Comparison of ENCODE assay signal across 9 cellular contexts in genomic region chr2:96636772-96637171, GRCh38. TPM values are rescaled to one million over a fixed set of nuclear protein-coding genes. Genes with fewer than 3 reads are reported as not detected.
DNase-seq lines count a peak whose midpoint lies in the region; ATAC-seq, FAIRE-seq and TF ChIP-seq lines count a peak whose summit lies in the region.
"Had no signal": no experiment of that assay in that cellular context is flagged by ENCODE, and none has a peak within 500 bp of the region (broad histone marks: within the 10 kb centered on the region; RNA-seq: fewer than 3 reads in every experiment).

No MANE protein-coding gene starts in this region.

- H2AK5ac ChIP-seq in H1 (ENCODE audit: low read depth, low read length) = no peak overlapping the region

- POLR2A ChIA-PET in CD4-positive, alpha-beta T cell (lab: Charles Lee) = interaction anchor here (0.8 to 2.3 kb wide), 5 partner anchors 10 to 326 kb away, joined by 3 to 19 read pairs (median 8); partner anchors contain the start of gene CNNM3
- POLR2A ChIA-PET in OCI-LY7 (lab: Charles Lee) = interaction anchor here (0.9 to 2.6 kb wide), 3 partner anchors 17 to 126 kb away, joined by 3 to 6 read pairs (median 4); no protein-coding TSS in a partner anchor
- POLR2A ChIA-PET in H1 (lab: Charles Lee; ENCODE audit: partially characterized antibody) = interaction anchor here (0.6 to 1.9 kb wide), 3 partner anchors 13 to 35 kb away, joined by 3 to 7 read pairs (median 7); no protein-coding TSS in a partner anchor

- TF ChIP-seq POLR2A in H1 (IDR thresholded peaks at IDR 0.05; ENCODE audit: control extremely low read depth in 1 of 2, low read depth in 2 of 2, low read length in 2 of 2) = no peak

- no peak overlapping the region for H2AFZ ChIP-seq in OCI-LY7 (ENCODE audit: low read length)
- H2AFZ ChIP-seq in H1 (ENCODE audit: low read length) = no peak overlapping the region

- H2BK120ac ChIP-seq in H1 (replicated peaks; ENCODE audit: low read depth, low read length) = no peak overlapping the region

- no peak overlapping the region for H3K18ac ChIP-seq in H1 (ENCODE audit: extremely low read depth, low read length)

- H2BK20ac ChIP-seq in H1 (ENCODE audit: low read length) = no peak overlapping the region

- peaks cover 8% of the 10 kb centered on the region; the same call in 1 of the 2 replicates for H3K23me2 ChIP-seq in H1 (ENCODE audit: low read depth, low read length)

- no peak overlapping the region for H4K5ac ChIP-seq in H1 (ENCODE audit: insufficient read length, low read depth, low read length)

- no peak overlapping the region for H4K91ac ChIP-seq in H1 (replicated peaks; ENCODE audit: insufficient read length, low read length)

- H3K36me3 ChIP-seq in OCI-LY7 (ENCODE audit: insufficient read depth, low read length) (peaks cover 42% of the 10 kb centered on the region), H1 (ENCODE audit: control insufficient read depth in 2 of 4, insufficient read depth in 4 of 4, low read length in 3 of 4) (peaks cover 0 to 16% (median 0%) of the 10 kb centered on the region in 4 experiments; a peak in 2 of 8 replicates)

- H2BK5ac ChIP-seq in H1 (ENCODE audit: low read depth, low read length) = no peak overlapping the region

- FAIRE-seq in H1 (lab: Jason Lieb, UNC) = no peak

- no TSS peak for BruUV-seq in OCI-LY7 (replicated peaks; lab: Mats Ljungman, UMichigan)

- no peak for TF ChIP-seq EP300 in H1 (IDR thresholded peaks at IDR 0.05; ENCODE audit: borderline replicate concordance in 1 of 2, low read depth in 2 of 2, low read length in 2 of 2)

- H3K27me3 ChIP-seq in CD4-positive, alpha-beta T cell (ENCODE audit: control insufficient read depth, insufficient read depth, low read length) = no peaks in the 10 kb centered on the region
- H3K27me3 ChIP-seq in H1 (replicated peaks in 1 of 4; ENCODE audit: control insufficient read depth in 3 of 4, extremely low read depth in 1 of 4, insufficient read depth in 3 of 4, low read length in 3 of 4) = no peaks in the 10 kb centered on the region

- no peak for TF ChIP-seq CTCF in CD4-positive, alpha-beta T cell (IDR thresholded peaks at IDR 0.05)
- TF ChIP-seq CTCF in OCI-LY7 (conservative IDR thresholded peaks at IDR 0.05; ENCODE audit: low read length) (no peak), H1 (IDR thresholded peaks at IDR 0.05; ENCODE audit: control extremely low read depth in 1 of 3, insufficient read depth in 1 of 3, low read depth in 1 of 3, low read length in 3 of 3) (no peak), nephron progenitor cell (IDR thresholded peaks at IDR 0.05) (no peak)

- H3K14ac ChIP-seq in H1 (ENCODE audit: insufficient read length) = no peak overlapping the region

- CTCF ChIA-PET in CD4-positive, alpha-beta T cell (lab: Charles Lee) = interaction anchor here (2.7 kb wide), 1 partner anchor 124 kb away, joined by 12 read pairs; the partner anchor contains the start of gene CNNM4
- CTCF ChIA-PET in OCI-LY7 (lab: Charles Lee; ENCODE audit: unreplicated experiment) (no interaction called here), H1 (lab: Charles Lee; ENCODE audit: partially characterized antibody) (interaction anchor here (0.9 to 1.8 kb wide), 3 partner anchors 11 to 334 kb away, joined by 3 read pairs; no protein-coding TSS in a partner anchor)

- H3K79me2 ChIP-seq in OCI-LY7 (ENCODE audit: insufficient read depth, low read depth, low read length) = peaks cover 29% of the 10 kb centered on the region
- H3K79me2 ChIP-seq in H1 (ENCODE audit: control insufficient read depth in 1 of 2, insufficient read depth in 2 of 2, low read length in 2 of 2) = peaks cover 0 to 28% of the 10 kb centered on the region in 2 experiments; a peak in 2 of 4 replicates

- TF ChIP-seq RAD21 in H1 (IDR thresholded peaks at IDR 0.05 in 1 of 2, conservative IDR thresholded peaks at IDR 0.05 in 1 of 2; ENCODE audit: low read depth in 2 of 2, low read length in 2 of 2) = no peak

- no peak overlapping the region for H3K56ac ChIP-seq in H1 (replicated peaks; ENCODE audit: insufficient read length, low read depth, low read length)

- peak overlapping the region; percentile 99 for H3K4me3 Mint-ChIP-seq in CD4-positive, alpha-beta T cell
- peak overlapping the region; percentile 94 for H3K4me3 Mint-ChIP-seq in nephron progenitor cell

- peaks cover 43% of the 10 kb centered on the region for H3K36me3 Mint-ChIP-seq in CD4-positive, alpha-beta T cell (ENCODE audit: low read depth)
- H3K36me3 Mint-ChIP-seq in nephron progenitor cell (ENCODE audit: low read depth) = peaks cover 19% of the 10 kb centered on the region

- H3K9me3 ChIP-seq in CD4-positive, alpha-beta T cell (ENCODE audit: control insufficient read depth, low read length) = no peaks in the 10 kb centered on the region
- no peaks in the 10 kb centered on the region for H3K9me3 ChIP-seq in OCI-LY7 (ENCODE audit: low read length)
- H3K9me3 ChIP-seq in H1 (ENCODE audit: insufficient read depth in 2 of 2, low read depth in 1 of 2, low read length in 1 of 2) = no peaks in the 10 kb centered on the region

- no peak overlapping the region; a peak in 1 of 7 replicates for H3K9ac ChIP-seq in H1 (replicated peaks in 1 of 4; ENCODE audit: extremely low read depth in 1 of 4, low read depth in 3 of 4, low read length in 3 of 4)

- 89% methylated on average over 10 of the region's 10 CpGs; no CpG with 5 or more reads in 1 of the 2 experiments for WGBS in H1 (ENCODE audit: extremely low coverage in 1 of 2, insufficient coverage in 1 of 2, insufficient read length in 1 of 2, insufficient replicate concordance in 2 of 2, low coverage in 1 of 2, low lambda C conversion rate in 2 of 2, missing lambda C conversion rate in 1 of 2), 2 experiments

- H3K9me2 ChIP-seq in OCI-LY7 (ENCODE audit: insufficient read depth, low read length) = no peaks in the 10 kb centered on the region

- H3K4me1 Mint-ChIP-seq in CD4-positive, alpha-beta T cell (ENCODE audit: low read depth) = peaks cover 45% of the 10 kb centered on the region
- H3K4me1 Mint-ChIP-seq in nephron progenitor cell = peaks cover 38% of the 10 kb centered on the region

- no peak for DNase-seq in CD4-positive, alpha-beta T cell
- DNase-seq in OCI-LY7 (ENCODE audit: low spot score) = no peak
- no peak for DNase-seq in H1 (ENCODE audit: low read depth in 1 of 2, low spot score in 2 of 2)
- no peak for DNase-seq in nephron progenitor cell
- no peak for DNase-seq in NCI-H774 (lab: John Stamatoyannopoulos, UW)
- DNase-seq in NK-92 treated with Interleukin-12 subunit alpha and Interleukin-12 subunit beta, amount 100 ng/mL, for 24 hours (lab: John Stamatoyannopoulos, UW) = no peak
- DNase-seq in NCI-H748 (lab: John Stamatoyannopoulos, UW; ENCODE audit: unreplicated experiment) = no peak

- intact Hi-C loops in CD4-positive, alpha-beta T cell (cut with DNase I, micrococcal nuclease) = loop anchor here (1.0 to 10.0 kb wide), 7 partner anchors 99 to 1361 kb away; partner anchors contain the start of genes ACTR1B (in 1 of the 2), ARID5A (in 1 of the 2), C2orf92 (in 1 of the 2) and CNNM4 (in 1 of the 2)
- intact Hi-C loops in OCI-LY7 (cut with micrococcal nuclease; ENCODE audit: unreplicated experiment) = loop anchor here (5.0 kb wide), 2 partner anchors 126 to 221 kb away; partner anchors contain the start of genes ANKRD39 and CNNM4

- H3K4me2 ChIP-seq in OCI-LY7 (ENCODE audit: low read length) (peak overlapping the region; percentile 98), H1 (ENCODE audit: insufficient read depth in 1 of 2, low read depth in 2 of 2, low read length in 2 of 2) (peak overlapping the region; percentile 78 to 86)

- no peak overlapping the region for H2BK12ac ChIP-seq in H1 (ENCODE audit: low read depth, low read length)

- peak overlapping the region; percentile 96 for H3K27ac Mint-ChIP-seq in CD4-positive, alpha-beta T cell
- H3K27ac Mint-ChIP-seq in nephron progenitor cell = no peak overlapping the region

- H4K8ac ChIP-seq in H1 (ENCODE audit: extremely low read depth, insufficient read depth, low read length) = no peak overlapping the region

- H3K4ac ChIP-seq in H1 (replicated peaks; ENCODE audit: insufficient read length, low read depth, low read length) = no peak overlapping the region

- peaks cover 31% of the 10 kb centered on the region for H3K4me1 ChIP-seq in OCI-LY7 (ENCODE audit: insufficient read depth, low read length, poor library complexity, severe bottlenecking)
- H3K4me1 ChIP-seq in H1 (replicated peaks in 1 of 4; ENCODE audit: control insufficient read depth in 3 of 4, insufficient read depth in 4 of 4, low read length in 3 of 4) = peaks cover 0 to 2% (median 0%) of the 10 kb centered on the region in 4 experiments; a peak in 2 of 7 replicates

- H3K27me3 Mint-ChIP-seq in CD4-positive, alpha-beta T cell = no peaks in the 10 kb centered on the region
- peaks cover 3% of the 10 kb centered on the region for H3K27me3 Mint-ChIP-seq in nephron progenitor cell (ENCODE audit: low read depth, poor library complexity)

- peaks cover 4% of the 10 kb centered on the region for H3K79me1 ChIP-seq in H1 (ENCODE audit: low read depth, low read length)

- H2BK15ac ChIP-seq in H1 (ENCODE audit: low read length) = no peak overlapping the region

- peak overlapping the region; percentile 99 for H3K4me3 ChIP-seq in OCI-LY7 (ENCODE audit: low read depth, low read length, poor library complexity, severe bottlenecking)
- peak overlapping the region in 3 of 4 experiments; percentile 65 to 98 (median 86); a peak in 6 of 8 replicates for H3K4me3 ChIP-seq in H1 (ENCODE audit: extremely low read depth in 1 of 4, insufficient read depth in 2 of 4, low read depth in 3 of 4, low read length in 4 of 4)

- no peak for ATAC-seq in CD4-positive, alpha-beta T cell (ENCODE audit: poor library complexity)
- no peak for ATAC-seq in GM18498 (IDR thresholded peaks at IDR 0.05; ENCODE audit: unreplicated experiment)

- no peaks in the 10 kb centered on the region for H3K9me3 Mint-ChIP-seq in CD4-positive, alpha-beta T cell
- H3K9me3 Mint-ChIP-seq in nephron progenitor cell = no peaks in the 10 kb centered on the region

- 0 out of 2 replicates have a peak, but pooled peaks cover 7% of the 10 kb centered on the region for H4K20me1 ChIP-seq in OCI-LY7 (ENCODE audit: insufficient read depth, low read length)
- H4K20me1 ChIP-seq in H1 (replicated peaks in 1 of 2; ENCODE audit: control insufficient read depth in 1 of 2, insufficient read depth in 2 of 2, low read length in 2 of 2) = peaks cover 2 to 3% of the 10 kb centered on the region in 2 experiments

- H3K27ac ChIP-seq in CD4-positive, alpha-beta T cell (ENCODE audit: low read depth, low read length) = peak overlapping the region; percentile 69
- H3K27ac ChIP-seq in OCI-LY7 (ENCODE audit: low read depth, low read length, poor library complexity, severe bottlenecking) (no peak overlapping the region), H1 (ENCODE audit: low read depth, low read length) (no peak overlapping the region)

- no peak overlapping the region for H3K23ac ChIP-seq in H1 (ENCODE audit: insufficient read length)

RNA-seq across cellular contexts. Expression of gene KANSL3, which starts 1.3 kb away (rescaled TPM):
- 10 to 100 TPM; 54.4 to 61.8 TPM for total RNA-seq in CD4-positive, alpha-beta T cell
- total RNA-seq in OCI-LY7 (2014; rRNA removed; shearing (Covaris generic)) = 40.4 and 46.4 TPM in 2 replicates
- total RNA-seq in OCI-LY7 (2022) = 51.6 and 63.3 TPM in 2 replicates
- 31.4 and 32.6 TPM in 2 replicates for total RNA-seq in H1 (2021; fragmentation: NEBNext Ultra II Directional; extraction: Animal tissue kit (Norgen Biotek cat#: 25700))
- 19.8 and 30.4 TPM in 2 replicates for polyA plus RNA-seq in H1 (2011; rRNA removed)
- polyA plus RNA-seq in H1 (2011; cell fraction: cytosol; rRNA removed) = 19.8 TPM
- 78.4 TPM for polyA plus RNA-seq in H1 (2011; cell fraction: nucleus; rRNA removed)
- 23.3 to 27.3 TPM (median 25.1 TPM) in 4 replicates for polyA plus RNA-seq in H1 (2012, experiment 1 of 2)
- 10.6 TPM for polyA plus RNA-seq in H1 (2012, experiment 2 of 2)
- 13.0 TPM for polyA plus RNA-seq in H1 (2013, experiment 1 of 2)
- 12.2 TPM for polyA plus RNA-seq in H1 (2013, experiment 2 of 2)
- polyA minus RNA-seq in H1 (2011; rRNA and poly(A)+ RNA removed) = 81.0 and 84.5 TPM in 2 replicates
- 19.4 TPM for polyA minus RNA-seq in H1 (2011; cell fraction: cytosol; rRNA and poly(A)+ RNA removed)
- polyA minus RNA-seq in H1 (2011; cell fraction: nucleus; rRNA and poly(A)+ RNA removed) = 55.6 TPM

RNA-seq across cellular contexts. Expression of gene FER1L5, which starts 5.8 kb away (rescaled TPM):
- not detected for total RNA-seq in CD4-positive, alpha-beta T cell
- not detected in 2 replicates for total RNA-seq in OCI-LY7 (2014; rRNA removed; shearing (Covaris generic))
- not detected in 2 replicates for total RNA-seq in OCI-LY7 (2022)
- total RNA-seq in H1 (2021; fragmentation: NEBNext Ultra II Directional; extraction: Animal tissue kit (Norgen Biotek cat#: 25700)) = 0.69 and 0.88 TPM in 2 replicates
- 0.23 and 0.38 TPM in 2 replicates for polyA plus RNA-seq in H1 (2011; rRNA removed)
- 0.39 TPM for polyA plus RNA-seq in H1 (2011; cell fraction: cytosol; rRNA removed)
- 2.1 TPM for polyA plus RNA-seq in H1 (2011; cell fraction: nucleus; rRNA removed)
- 0.11 to 0.52 TPM (median 0.32 TPM) in 4 replicates for polyA plus RNA-seq in H1 (2012, experiment 1 of 2)
- 0.14 TPM for polyA plus RNA-seq in H1 (2012, experiment 2 of 2)
- polyA plus RNA-seq in H1 (2013, experiment 1 of 2) = 0.14 TPM
- 0.11 TPM for polyA plus RNA-seq in H1 (2013, experiment 2 of 2)
- polyA minus RNA-seq in H1 (2011; rRNA and poly(A)+ RNA removed) = 2.3 and 2.4 TPM in 2 replicates
- 1.7 TPM for polyA minus RNA-seq in H1 (2011; cell fraction: cytosol; rRNA and poly(A)+ RNA removed)
- polyA minus RNA-seq in H1 (2011; cell fraction: nucleus; rRNA and poly(A)+ RNA removed) = 4.4 TPM
- total RNA-seq: dermis microvascular lymphatic vessel endothelial cell had no signal
